Comparison of ENCODE assay signal across 9 cellular contexts in the genomic region with DNA sequence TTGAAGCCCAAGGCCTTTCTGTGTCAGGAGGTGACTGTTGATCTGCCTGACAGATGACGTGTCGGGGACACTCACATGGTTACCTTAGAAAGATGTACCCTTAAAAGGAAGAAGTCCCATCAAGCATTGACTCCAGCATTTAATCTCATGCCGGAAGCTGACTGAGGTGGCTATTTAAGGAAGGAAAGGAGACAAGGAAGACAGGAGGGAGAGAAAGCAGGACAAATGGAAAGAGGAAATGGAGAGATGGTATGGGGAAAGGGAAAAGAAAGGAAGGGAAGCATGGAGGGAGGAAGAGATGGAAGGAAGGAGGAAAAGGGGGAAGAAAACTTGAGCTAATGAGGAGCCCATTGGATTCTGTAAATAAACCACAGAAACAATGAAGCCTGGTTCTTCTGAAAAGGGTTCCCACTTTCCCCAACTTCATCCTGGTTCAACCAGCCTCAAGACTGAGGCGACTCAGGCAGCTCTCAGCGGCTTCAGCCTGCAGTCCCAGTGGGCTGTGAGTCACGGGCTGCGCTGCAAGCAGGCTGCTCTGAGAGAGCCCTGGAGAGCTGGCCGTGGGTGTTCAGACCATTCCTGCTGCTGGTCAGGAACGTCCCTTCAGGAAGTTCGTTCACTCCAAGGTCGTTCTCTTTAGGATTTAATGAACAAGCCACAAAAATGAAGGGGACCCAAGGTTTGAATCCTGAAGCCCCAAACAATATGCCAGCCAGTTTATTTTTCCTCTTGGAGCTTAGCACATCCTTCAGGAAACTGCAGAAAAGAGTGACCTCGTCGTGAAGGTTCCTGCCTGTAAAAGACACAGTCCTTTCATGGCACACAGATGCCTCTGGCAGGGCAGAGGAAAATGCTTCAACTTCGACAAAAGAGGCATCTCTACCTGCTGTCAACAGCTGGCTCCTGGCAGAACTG.
DNase-seq lines count a peak whose midpoint lies in the region; ATAC-seq, FAIRE-seq and TF ChIP-seq lines count a peak whose summit lies in the region.
"Had no signal": no experiment of that assay in that cellular context is flagged by ENCODE, and none has a peak within 500 bp of the region (broad histone marks: within the 10 kb centered on the region; RNA-seq: fewer than 3 reads in every experiment).

No MANE protein-coding gene starts in this region.

- H3K9me3 ChIP-seq in adipocyte (ENCODE audit: control insufficient read depth, low read length): peaks cover 15% of the 10 kb centered on the region
- H3K9me3 ChIP-seq in skeletal muscle tissue (ENCODE audit: control insufficient read depth in 3 of 3, low read length in 3 of 3): peaks cover 0 to 3% (median 0%) of the 10 kb centered on the region in 3 donors

- no peak overlapping the region for H3K4me3 Mint-ChIP-seq in activated CD4-positive, alpha-beta T cell treated with anti-CD3 and anti-CD28 coated beads for 36 hours
- no peak overlapping the region for H3K4me3 Mint-ChIP-seq in progenitor cell of endocrine pancreas (ENCODE audit: low read depth)

- H3K36me3 ChIP-seq in adipocyte (ENCODE audit: control insufficient read depth, insufficient read depth, low read length, severe bottlenecking): no peaks in the 10 kb centered on the region
- H3K36me3 ChIP-seq in skeletal muscle tissue (ENCODE audit: control insufficient read depth in 3 of 3, insufficient read depth in 3 of 3, low read length in 3 of 3): no peaks in the 10 kb centered on the region

- H3K4me1 ChIP-seq in adipocyte (ENCODE audit: control insufficient read depth, insufficient read depth, low read length) (peaks cover 16% of the 10 kb centered on the region), skeletal muscle tissue (ENCODE audit: control insufficient read depth in 3 of 3, insufficient read depth in 3 of 3, low read length in 3 of 3) (peaks cover 0 to 6% (median 3%) of the 10 kb centered on the region in 3 donors)

- H3K27me3 ChIP-seq in adipocyte (replicated peaks; ENCODE audit: control insufficient read depth, insufficient read depth, low read length): no peaks in the 10 kb centered on the region
- peaks cover 0 to 3% (median 0%) of the 10 kb centered on the region in 3 donors for H3K27me3 ChIP-seq in skeletal muscle tissue (ENCODE audit: control insufficient read depth in 3 of 3, insufficient read depth in 3 of 3, low read length in 3 of 3)

- H3K27ac ChIP-seq in skeletal muscle tissue (ENCODE audit: low read depth, low read length): peak overlapping the region; percentile 28

- H3K4me1 Mint-ChIP-seq in activated CD4-positive, alpha-beta T cell treated with anti-CD3 and anti-CD28 coated beads for 36 hours: no peaks in the 10 kb centered on the region
- H3K4me1 Mint-ChIP-seq in progenitor cell of endocrine pancreas (ENCODE audit: low read depth): no peaks in the 10 kb centered on the region

- no peak for TF ChIP-seq POLR2A in H54 (IDR thresholded peaks at IDR 0.05; ENCODE audit: low read depth, low read length)

- ATAC-seq in left ventricle myocardium superior (peak; percentile 91), HG02571 (IDR thresholded peaks at IDR 0.05; ENCODE audit: unreplicated experiment) (no peak), HG02981 (IDR thresholded peaks at IDR 0.05; ENCODE audit: unreplicated experiment) (no peak)
- ATAC-seq in activated CD4-positive, alpha-beta T cell treated with anti-CD3 and anti-CD28 coated beads for 36 hours: no peak

- H3K27ac Mint-ChIP-seq in activated CD4-positive, alpha-beta T cell treated with anti-CD3 and anti-CD28 coated beads for 36 hours: no peak overlapping the region
- no peak overlapping the region for H3K27ac Mint-ChIP-seq in progenitor cell of endocrine pancreas

- no peak for TF ChIP-seq CTCF in progenitor cell of endocrine pancreas (IDR thresholded peaks at IDR 0.05; ENCODE audit: unreplicated experiment)

- H3K9me3 Mint-ChIP-seq in activated CD4-positive, alpha-beta T cell treated with anti-CD3 and anti-CD28 coated beads for 36 hours (ENCODE audit: low read depth): peaks cover 4% of the 10 kb centered on the region
- peaks cover 5% of the 10 kb centered on the region for H3K9me3 Mint-ChIP-seq in progenitor cell of endocrine pancreas (ENCODE audit: low read depth)

- no peaks in the 10 kb centered on the region for H3K36me3 Mint-ChIP-seq in activated CD4-positive, alpha-beta T cell treated with anti-CD3 and anti-CD28 coated beads for 36 hours (ENCODE audit: low read depth)
- H3K36me3 Mint-ChIP-seq in progenitor cell of endocrine pancreas (ENCODE audit: insufficient read depth): peaks cover 1% of the 10 kb centered on the region

- H3K4me3 ChIP-seq in adipocyte (ENCODE audit: low read length) (peak overlapping the region; percentile 45), skeletal muscle tissue (ENCODE audit: low read length in 3 of 3) (peak overlapping the region in 1 of 3 donors; percentile 19)

- H3K9ac ChIP-seq in adipocyte (ENCODE audit: low read length) (peak overlapping the region; percentile 66), skeletal muscle tissue (ENCODE audit: low read depth in 1 of 3, low read length in 3 of 3) (no peak overlapping the region)

- peak; percentile 79 for DNase-seq in H54 (ENCODE audit: insufficient read length, low spot score)
- DNase-seq in adipocyte (ENCODE audit: low read depth): peak; percentile 92
- DNase-seq in left ventricle myocardium superior: peak; percentile 87
- no peak for DNase-seq in activated CD4-positive, alpha-beta T cell treated with anti-CD3 and anti-CD28 coated beads for 36 hours
- DNase-seq in progenitor cell of endocrine pancreas (ENCODE audit: low spot score, unreplicated experiment): no peak
- DNase-seq: stimulated activated CD4-positive, alpha-beta T cell treated with anti-CD3 and anti-CD28 coated beads, Interleukin-4, amount 100 ng/mL, for 4 hours had no signal

- POLR2A ChIA-PET in activated CD4-positive, alpha-beta T cell treated with anti-CD3 and anti-CD28 coated beads for 36 hours (lab: Charles Lee): no interaction called here

- peaks cover 22% of the 10 kb centered on the region for H3K27me3 Mint-ChIP-seq in activated CD4-positive, alpha-beta T cell treated with anti-CD3 and anti-CD28 coated beads for 36 hours
- peaks cover 10% of the 10 kb centered on the region for H3K27me3 Mint-ChIP-seq in progenitor cell of endocrine pancreas

- intact Hi-C loops in left ventricle myocardium superior (cut with micrococcal nuclease): no loop called here
- intact Hi-C loops in activated CD4-positive, alpha-beta T cell treated with anti-CD3 and anti-CD28 coated beads for 36 hours (cut with DNase I, micrococcal nuclease): no loop called here

- CTCF ChIA-PET in activated CD4-positive, alpha-beta T cell treated with anti-CD3 and anti-CD28 coated beads for 36 hours (lab: Charles Lee): interaction anchor here (0.7 kb wide), 1 partner anchor 14 kb away, joined by 3 read pairs; no protein-coding TSS in a partner anchor

- FAIRE-seq in H54 (lab: Jason Lieb, UNC): peak; percentile 62

Comparison
In these comparisons a context has a peak if more than half of its experiments do, and no peak if none do; other contexts are left out.
1. DNase-seq: peak in H54 (single experiment), adipocyte (single experiment) and left ventricle myocardium superior (single experiment); none in activated CD4-positive, alpha-beta T cell treated with anti-CD3 and anti-CD28 coated beads for 36 hours (single experiment) and progenitor cell of endocrine pancreas (single experiment).